10 cellular contexts compared by ENCODE assay signal in the genomic region with DNA sequence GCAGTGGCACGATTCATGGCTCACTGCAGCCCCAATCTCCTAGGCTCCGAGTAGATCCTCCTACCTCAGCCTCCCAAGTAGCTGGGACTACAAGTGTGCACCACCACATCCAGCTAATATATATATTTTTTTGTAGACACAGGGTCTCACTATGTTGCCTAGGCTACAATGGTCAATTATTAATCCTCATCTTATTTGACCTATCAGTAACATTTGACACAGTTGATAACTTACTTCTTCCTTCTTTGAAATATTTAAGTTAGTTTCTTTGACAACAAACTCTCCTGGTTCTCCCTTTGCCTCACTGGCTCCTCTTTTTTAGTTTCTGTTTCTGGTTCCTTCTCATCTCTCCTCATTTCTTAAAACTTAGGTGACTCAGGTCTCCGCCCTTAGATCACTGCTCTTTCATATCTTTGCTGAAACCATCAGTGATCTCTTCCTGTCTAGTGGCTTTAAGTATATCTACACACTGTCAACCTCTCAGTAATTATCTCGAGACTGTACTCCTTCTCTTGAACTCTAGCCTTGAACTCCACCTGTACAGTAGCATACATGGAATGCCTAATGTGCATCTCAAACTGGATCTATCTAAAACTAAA. TPM values are rescaled to one million over a fixed set of nuclear protein-coding genes. Genes with fewer than 3 reads are reported as not detected.
DNase-seq lines count a peak whose midpoint lies in the region; ATAC-seq and TF ChIP-seq lines count a peak whose summit lies in the region.
"Had no signal": no experiment of that assay in that cellular context is flagged by ENCODE, and none has a peak within 500 bp of the region (broad histone marks: within the 10 kb centered on the region; RNA-seq: fewer than 3 reads in every experiment).

No MANE protein-coding gene starts in this region.

- H3K36me3 Mint-ChIP-seq in activated T-helper 2 cell treated with anti-CD3 and anti-CD28 coated beads, Interferon-gamma antibody, Interleukin-2, Interleukin-4, amounts not matched to agents 10 μg/mL and 5 μg/mL and 100 μg/mL, durations not matched to agents 14 hours and 24 hours and 36 hours (ENCODE audit: low read depth) = peaks cover 80% of the 10 kb centered on the region

- DNase-seq in GM13976 (ENCODE audit: low spot score) (peak; percentile 34), cerebellar cortex (ENCODE audit: low spot score) (no peak), coronary artery (ENCODE audit: low spot score) (no peak), HuH-7.5 (ENCODE audit: low spot score) (no peak), left ventricle myocardium inferior (no peak)
- peak; percentile 33 for DNase-seq in activated T-helper 2 cell treated with anti-CD3 and anti-CD28 coated beads, Interferon-gamma antibody, Interleukin-2, Interleukin-4, amounts not matched to agents 10 μg/mL and 5 μg/mL and 100 μg/mL, durations not matched to agents 14 hours and 24 hours and 36 hours (ENCODE audit: low spot score)
- DNase-seq: amniotic stem cell had no signal

- peaks cover 60% of the 10 kb centered on the region for H3K36me3 ChIP-seq in left ventricle myocardium inferior

- TF ChIP-seq CTCF in GM13976 (IDR thresholded peaks at IDR 0.05; ENCODE audit: borderline replicate concordance, control extremely low read depth, extremely low read depth, insufficient read depth, missing control alignments) (no peak), coronary artery (IDR thresholded peaks at IDR 0.05) (no peak), left ventricle myocardium inferior (IDR thresholded peaks at IDR 0.05; ENCODE audit: borderline replicate concordance) (no peak)

- H3K27me3 Mint-ChIP-seq in activated T-helper 2 cell treated with anti-CD3 and anti-CD28 coated beads, Interferon-gamma antibody, Interleukin-2, Interleukin-4, amounts not matched to agents 10 μg/mL and 5 μg/mL and 100 μg/mL, durations not matched to agents 14 hours and 24 hours and 36 hours (ENCODE audit: low read depth) = no peaks in the 10 kb centered on the region

- peaks cover 33% of the 10 kb centered on the region for H3K9me3 Mint-ChIP-seq in activated T-helper 2 cell treated with anti-CD3 and anti-CD28 coated beads, Interferon-gamma antibody, Interleukin-2, Interleukin-4, amounts not matched to agents 10 μg/mL and 5 μg/mL and 100 μg/mL, durations not matched to agents 14 hours and 24 hours and 36 hours

- peaks cover 37% of the 10 kb centered on the region for H3K4me1 Mint-ChIP-seq in activated T-helper 2 cell treated with anti-CD3 and anti-CD28 coated beads, Interferon-gamma antibody, Interleukin-2, Interleukin-4, amounts not matched to agents 10 μg/mL and 5 μg/mL and 100 μg/mL, durations not matched to agents 14 hours and 24 hours and 36 hours (ENCODE audit: low read depth)
- H3K4me1 Mint-ChIP-seq: nephron had no signal

- H3K9me3 ChIP-seq in left ventricle myocardium inferior (replicated peaks) = no peaks in the 10 kb centered on the region

- H3K27ac Mint-ChIP-seq in activated T-helper 2 cell treated with anti-CD3 and anti-CD28 coated beads, Interferon-gamma antibody, Interleukin-2, Interleukin-4, amounts not matched to agents 10 μg/mL and 5 μg/mL and 100 μg/mL, durations not matched to agents 14 hours and 24 hours and 36 hours = peak overlapping the region; percentile 94
- H3K27ac Mint-ChIP-seq: nephron had no signal

- intact Hi-C loops in activated T-helper 2 cell treated with anti-CD3 and anti-CD28 coated beads, Interferon-gamma antibody, Interleukin-2, Interleukin-4, amounts not matched to agents 10 μg/mL and 5 μg/mL and 100 μg/mL, durations not matched to agents 14 hours and 24 hours and 36 hours (cut with micrococcal nuclease) = loop anchor here (5.0 kb wide), 2 partner anchors 33 to 118 kb away; partner anchors contain the start of gene GTF3C3
- intact Hi-C loops in left ventricle myocardium inferior (cut with micrococcal nuclease) = no loop called here

- peak overlapping the region; percentile 63 for H3K4me3 Mint-ChIP-seq in activated T-helper 2 cell treated with anti-CD3 and anti-CD28 coated beads, Interferon-gamma antibody, Interleukin-2, Interleukin-4, amounts not matched to agents 10 μg/mL and 5 μg/mL and 100 μg/mL, durations not matched to agents 14 hours and 24 hours and 36 hours (ENCODE audit: low read depth)
- H3K4me3 Mint-ChIP-seq: nephron had no signal

- in situ Hi-C loops in GM13976 (cut with MboI; ENCODE audit: low sequenced_read_pairs, unreplicated experiment) = no loop called here

- no peaks in the 10 kb centered on the region for H3K27me3 ChIP-seq in left ventricle myocardium inferior (ENCODE audit: low read depth)

- ATAC-seq in GM21367 (IDR thresholded peaks at IDR 0.05; ENCODE audit: unreplicated experiment) (peak; percentile 89), HG03196 (IDR thresholded peaks at IDR 0.05; ENCODE audit: unreplicated experiment) (peak; percentile 84)

- H3K4me3 ChIP-seq in coronary artery (no peak overlapping the region), left ventricle myocardium inferior (no peak overlapping the region)

- no peak overlapping the region for H3K27ac ChIP-seq in coronary artery
- no peak overlapping the region for H3K27ac ChIP-seq in left ventricle myocardium inferior (replicated peaks)

- no peaks in the 10 kb centered on the region for H3K4me1 ChIP-seq in left ventricle myocardium inferior

RNA-seq across cellular contexts. Expression of gene PGAP1, which starts 11.5 kb away (rescaled TPM):
- total RNA-seq in activated T-helper 2 cell treated with anti-CD3 and anti-CD28 coated beads, Interferon-gamma antibody, Interleukin-2, Interleukin-4, amounts not matched to agents 10 μg/mL and 5 μg/mL and 100 μg/mL, durations not matched to agents 14 hours and 24 hours and 36 hours = 31.2 and 31.4 TPM in 2 replicates
- total RNA-seq in left ventricle myocardium inferior = 6.8 TPM

Comparison
In these comparisons a context has a peak if more than half of its experiments do, and no peak if none do; other contexts are left out.
1. DNase-seq: peak in GM13976 (single experiment) and activated T-helper 2 cell treated with anti-CD3 and anti-CD28 coated beads, Interferon-gamma antibody, Interleukin-2, Interleukin-4, amounts not matched to agents 10 μg/mL and 5 μg/mL and 100 μg/mL, durations not matched to agents 14 hours and 24 hours and 36 hours (single experiment); none in cerebellar cortex (single experiment), coronary artery (single experiment), HuH-7.5 (single experiment) and left ventricle myocardium inferior (single experiment).